4 cellular contexts compared by ENCODE assay signal in genomic region chr4:27604692-27605091, GRCh38.
"Had no signal": no experiment of that assay in that cellular context is flagged by ENCODE, and none has a peak within 500 bp of the region (broad histone marks: within the 10 kb centered on the region; RNA-seq: fewer than 3 reads in every experiment).

No MANE protein-coding gene starts in this region.

- DNase-seq: GOT3, H7, HCEC 1CT, IMR-90 had no signal
